In genomic region chr9:17810728-17811634, GRCh38 we compare ENCODE assay signal across 8 cellular contexts.
DNase-seq lines count a peak whose midpoint lies in the region; ATAC-seq, FAIRE-seq and TF ChIP-seq lines count a peak whose summit lies in the region.

No MANE protein-coding gene starts in this region.

- no peak overlapping the region for H3K4me3 ChIP-seq in NT2/D1 (ENCODE audit: insufficient read length, low read depth)

- H3K36me3 ChIP-seq in NT2/D1 (ENCODE audit: insufficient read depth, insufficient read length, low read length): no peaks in the 10 kb centered on the region

- H3K4me1 ChIP-seq in NT2/D1 (ENCODE audit: insufficient read depth, insufficient read length): peaks cover 2% of the 10 kb centered on the region

- no peaks in the 10 kb centered on the region for H3K4me1 Mint-ChIP-seq in brain

- H3K9me3 Mint-ChIP-seq in brain: no peaks in the 10 kb centered on the region

- no peak overlapping the region for H3K9ac ChIP-seq in NT2/D1 (ENCODE audit: insufficient read length, low read depth)

- no peaks in the 10 kb centered on the region for H3K36me3 Mint-ChIP-seq in brain

- peak overlapping the region in 1 of 5 experiments; percentile 54 for H3K27ac Mint-ChIP-seq in brain

- H3K27me3 ChIP-seq in NT2/D1 (ENCODE audit: insufficient read depth, insufficient read length): no peaks in the 10 kb centered on the region

- FAIRE-seq in GM12891 (lab: Jason Lieb, UNC) (no peak), HTR-8/SVneo (lab: Jason Lieb, UNC) (no peak)

- TF ChIP-seq CTCF in AG09319 (IDR thresholded peaks at IDR 0.05; ENCODE audit: low read depth, low read length): peak; percentile 88
- TF ChIP-seq CTCF in brain (conservative IDR thresholded peaks at IDR 0.05): peak; percentile 95 to 96

- H3K4me3 Mint-ChIP-seq in brain: no peak overlapping the region

- no peaks in the 10 kb centered on the region for H3K9me3 ChIP-seq in NT2/D1 (ENCODE audit: insufficient read depth, low read length)

- no peaks in the 10 kb centered on the region for H3K27me3 Mint-ChIP-seq in brain

- DNase-seq in AG09319 (ENCODE audit: extremely low read depth, low read depth) (peak; percentile 23), GM12891 (ENCODE audit: insufficient read length, low spot score) (peak; percentile 14), HTR-8/SVneo (ENCODE audit: insufficient read length, low spot score) (peak; percentile 22), NT2/D1 (ENCODE audit: low read depth, low spot score) (peak; percentile 36), kidney tubule cell (ENCODE audit: low spot score) (peak; percentile 54)
- DNase-seq in stimulated activated CD4-positive, alpha-beta T cell treated with anti-CD3 and anti-CD28 coated beads, TNF-alpha, amount 100 ng/mL, for 24 hours (ENCODE audit: low read depth in 3 of 3): peak in 2 of 3 experiments; percentile 5 to 8

- no peak for TF ChIP-seq POLR2A in GM12891 (IDR thresholded peaks at IDR 0.05; ENCODE audit: low read depth, low read length)

- ATAC-seq in HG02840 (IDR thresholded peaks at IDR 0.05; ENCODE audit: low FRiP score, unreplicated experiment): no peak

TF ChIP-seq in GM12891, 5 proteins besides CTCF, POLR2A, EP300 and RAD21:
- TF ChIP-seq SPI1 (IDR thresholded peaks at IDR 0.05; ENCODE audit: low read depth, low read length) (no peak), PAX5 (IDR thresholded peaks at IDR 0.05; ENCODE audit: insufficient read depth, low read length, severe bottlenecking) (no peak), POU2F2 (IDR thresholded peaks at IDR 0.05; ENCODE audit: low read depth, low read length) (no peak), TAF1 (IDR thresholded peaks at IDR 0.05; ENCODE audit: low read depth, low read length) (no peak), POLR2AphosphoS5 (IDR thresholded peaks at IDR 0.05; ENCODE audit: low read depth, low read length) (no peak)
